In genomic region chr2:128782411-128783192, GRCh38 we compare ENCODE assay signal across 14 cellular contexts.
A peak's percentile ranks its signal among the peaks of the same experiment; 100 is the strongest.
DNase-seq lines count a peak whose midpoint lies in the region; ATAC-seq and TF ChIP-seq lines count a peak whose summit lies in the region.
"Had no signal": no experiment of that assay in that cellular context is flagged by ENCODE, and none has a peak within 500 bp of the region (broad histone marks: within the 10 kb centered on the region; RNA-seq: fewer than 3 reads in every experiment).

No MANE protein-coding gene starts in this region.

- no peak for TF ChIP-seq POLR2A in spleen (IDR thresholded peaks at IDR 0.05)

- intact Hi-C loops in activated T-helper 2 cell treated with anti-CD3 and anti-CD28 coated beads, Interferon-gamma antibody, Interleukin-2, Interleukin-4, amounts not matched to agents 10 μg/mL and 5 μg/mL and 100 μg/mL, durations not matched to agents 14 hours and 24 hours and 36 hours (cut with micrococcal nuclease) = no loop called here
- intact Hi-C loops in spleen (cut with DNase I; ENCODE audit: low total_unique reads) (no loop called here), PC-9 (cut with micrococcal nuclease; ENCODE audit: unreplicated experiment) (no loop called here)

- no peaks in the 10 kb centered on the region for H3K4me1 Mint-ChIP-seq in activated CD8-positive, alpha-beta memory T cell treated with anti-CD3 and anti-CD28 coated beads, Interleukin-2, amount 10 ng/mL, durations not matched to agents 7 days and 5 days
- no peaks in the 10 kb centered on the region for H3K4me1 Mint-ChIP-seq in activated T-helper 2 cell treated with anti-CD3 and anti-CD28 coated beads, Interferon-gamma antibody, Interleukin-2, Interleukin-4, amounts not matched to agents 10 μg/mL and 5 μg/mL and 100 μg/mL, durations not matched to agents 14 hours and 24 hours and 36 hours (ENCODE audit: low read depth)

- H3K4me1 ChIP-seq in lung (ENCODE audit: control insufficient read depth in 2 of 2, insufficient read depth in 2 of 2, low read length in 2 of 2) (peaks cover 0 to 3% of the 10 kb centered on the region in 2 donors), spleen (no peaks in the 10 kb centered on the region), PC-9 (replicated peaks; ENCODE audit: insufficient read depth) (no peaks in the 10 kb centered on the region)

- H3K36me3 Mint-ChIP-seq in activated CD8-positive, alpha-beta memory T cell treated with anti-CD3 and anti-CD28 coated beads, Interleukin-2, amount 10 ng/mL, durations not matched to agents 7 days and 5 days = no peaks in the 10 kb centered on the region
- H3K36me3 Mint-ChIP-seq in activated T-helper 2 cell treated with anti-CD3 and anti-CD28 coated beads, Interferon-gamma antibody, Interleukin-2, Interleukin-4, amounts not matched to agents 10 μg/mL and 5 μg/mL and 100 μg/mL, durations not matched to agents 14 hours and 24 hours and 36 hours (ENCODE audit: low read depth) = no peaks in the 10 kb centered on the region
- H3K36me3 Mint-ChIP-seq: IgD-negative memory B cell had no signal

- BruUV-seq in PC-9 (replicated peaks; lab: Mats Ljungman, UMichigan) = no TSS peak

- H3K4me3 Mint-ChIP-seq in activated CD8-positive, alpha-beta memory T cell treated with anti-CD3 and anti-CD28 coated beads, Interleukin-2, amount 10 ng/mL, durations not matched to agents 7 days and 5 days = no peak overlapping the region
- H3K4me3 Mint-ChIP-seq in activated T-helper 2 cell treated with anti-CD3 and anti-CD28 coated beads, Interferon-gamma antibody, Interleukin-2, Interleukin-4, amounts not matched to agents 10 μg/mL and 5 μg/mL and 100 μg/mL, durations not matched to agents 14 hours and 24 hours and 36 hours (ENCODE audit: low read depth) = no peak overlapping the region
- H3K4me3 Mint-ChIP-seq: IgD-negative memory B cell had no signal

- no peak for TF ChIP-seq CTCF in lung (IDR thresholded peaks at IDR 0.05; ENCODE audit: control extremely low read depth, extremely low read depth)
- no peak for TF ChIP-seq CTCF in spleen (IDR thresholded peaks at IDR 0.05 in 8 of 11, conservative IDR thresholded peaks at IDR 0.05 in 3 of 11)
- no peak for TF ChIP-seq CTCF in PC-9 (conservative IDR thresholded peaks at IDR 0.05)

- no peak overlapping the region for H3K4me2 ChIP-seq in PC-9

- H3K36me3 ChIP-seq in lung (ENCODE audit: control insufficient read depth in 2 of 2, insufficient read depth in 2 of 2, low read length in 2 of 2) (no peaks in the 10 kb centered on the region), spleen (no peaks in the 10 kb centered on the region), PC-9 (ENCODE audit: low read depth) (no peaks in the 10 kb centered on the region)

- no peaks in the 10 kb centered on the region for H3K27me3 Mint-ChIP-seq in activated CD8-positive, alpha-beta memory T cell treated with anti-CD3 and anti-CD28 coated beads, Interleukin-2, amount 10 ng/mL, durations not matched to agents 7 days and 5 days
- no peaks in the 10 kb centered on the region for H3K27me3 Mint-ChIP-seq in activated T-helper 2 cell treated with anti-CD3 and anti-CD28 coated beads, Interferon-gamma antibody, Interleukin-2, Interleukin-4, amounts not matched to agents 10 μg/mL and 5 μg/mL and 100 μg/mL, durations not matched to agents 14 hours and 24 hours and 36 hours (ENCODE audit: low read depth)

- POLR2A ChIA-PET in PC-9 (lab: Charles Lee; ENCODE audit: unreplicated experiment) = no interaction called here

- H3F3A ChIP-seq in PC-9 (ENCODE audit: insufficient read depth, low read depth) = no peaks in the 10 kb centered on the region

- no peaks in the 10 kb centered on the region for H3K79me2 ChIP-seq in PC-9 (ENCODE audit: low read depth)

- no peak overlapping the region for H3K4me3 ChIP-seq in lung
- no peak overlapping the region for H3K4me3 ChIP-seq in spleen
- no peak overlapping the region for H3K4me3 ChIP-seq in PC-9

- H3K27me3 ChIP-seq in lung (ENCODE audit: control insufficient read depth, insufficient read depth) (no peaks in the 10 kb centered on the region), spleen (replicated peaks in 1 of 7) (peaks cover 0 to 5% (median 0%) of the 10 kb centered on the region in 7 donors), PC-9 (ENCODE audit: insufficient read depth, low read depth) (peaks cover 91% of the 10 kb centered on the region)

- CTCF ChIA-PET in activated CD8-positive, alpha-beta memory T cell treated with anti-CD3 and anti-CD28 coated beads, Interleukin-2, amount 10 ng/mL, durations not matched to agents 7 days and 5 days (lab: Charles Lee) = no interaction called here
- CTCF ChIA-PET in PC-9 (lab: Charles Lee) = no interaction called here

- peak; percentile 12 for DNase-seq in activated CD8-positive, alpha-beta memory T cell treated with anti-CD3 and anti-CD28 coated beads, Interleukin-2, amount 50 U/mL, for 48 hours
- DNase-seq in activated CD8-positive, alpha-beta memory T cell treated with anti-CD3 and anti-CD28 coated beads, Interleukin-2, amount 10 ng/mL, durations not matched to agents 7 days and 5 days = no peak
- peak; percentile 2 for DNase-seq in activated T-helper 2 cell treated with anti-CD3 and anti-CD28 coated beads, Interferon-gamma antibody, Interleukin-2, Interleukin-4, amounts not matched to agents 10 μg/mL and 5 μg/mL and 100 μg/mL, durations not matched to agents 14 hours and 24 hours and 36 hours (ENCODE audit: low spot score)
- DNase-seq in lung (ENCODE audit: low spot score) = peak; percentile 19
- peak; percentile 65 for DNase-seq in spleen
- no peak for DNase-seq in PC-9
- no peak for DNase-seq in iPS-NIHi7 (ENCODE audit: extremely low spot score)
- no peak for DNase-seq in NCI-H524 treated with DMSO at 0.1 percent for 48 hours (lab: John Stamatoyannopoulos, UW)
- DNase-seq: Calu3, DMS79 treated with DMSO at 0.1 percent for 48 hours, NCI-H187 treated with DMSO at 0.1 percent for 48 hours, NCI-H2171 treated with DMSO at 0.1 percent for 48 hours, NCI-H82 had no signal

- H4K20me1 ChIP-seq in PC-9 (ENCODE audit: insufficient read depth) = no peaks in the 10 kb centered on the region

- no peak for ATAC-seq in activated CD8-positive, alpha-beta memory T cell treated with anti-CD3 and anti-CD28 coated beads, Interleukin-2, amount 10 ng/mL, durations not matched to agents 7 days and 5 days
- no peak for ATAC-seq in lung (ENCODE audit: insufficient read depth, low FRiP score)

- H3K9me3 Mint-ChIP-seq in activated CD8-positive, alpha-beta memory T cell treated with anti-CD3 and anti-CD28 coated beads, Interleukin-2, amount 10 ng/mL, durations not matched to agents 7 days and 5 days (ENCODE audit: low read depth) = no peaks in the 10 kb centered on the region
- H3K9me3 Mint-ChIP-seq in activated T-helper 2 cell treated with anti-CD3 and anti-CD28 coated beads, Interferon-gamma antibody, Interleukin-2, Interleukin-4, amounts not matched to agents 10 μg/mL and 5 μg/mL and 100 μg/mL, durations not matched to agents 14 hours and 24 hours and 36 hours = no peaks in the 10 kb centered on the region

- 86 to 87% methylated on average over 6 of the region's 6 CpGs for WGBS in lung, 2 donors
- WGBS in spleen, 5 donors = 72 to 88% (median 76%) methylated on average over 6 of the region's 6 CpGs

- H3K9me3 ChIP-seq in lung (ENCODE audit: control insufficient read depth in 2 of 2, insufficient read depth in 1 of 2, low read length in 1 of 2) (peaks cover 0 to 5% of the 10 kb centered on the region in 2 donors), spleen (no peaks in the 10 kb centered on the region), PC-9 (ENCODE audit: insufficient read depth, low read depth) (no peaks in the 10 kb centered on the region)

- H3K27ac ChIP-seq in lung (ENCODE audit: low read depth in 1 of 2, low read length in 1 of 2) = no peak overlapping the region
- H3K27ac ChIP-seq in spleen = no peak overlapping the region
- no peak overlapping the region for H3K27ac ChIP-seq in PC-9

- H3K9me2 ChIP-seq in PC-9 (ENCODE audit: insufficient read depth) = no peaks in the 10 kb centered on the region

- no peak overlapping the region for H3K27ac Mint-ChIP-seq in activated CD8-positive, alpha-beta memory T cell treated with anti-CD3 and anti-CD28 coated beads, Interleukin-2, amount 10 ng/mL, durations not matched to agents 7 days and 5 days
- no peak overlapping the region for H3K27ac Mint-ChIP-seq in activated T-helper 2 cell treated with anti-CD3 and anti-CD28 coated beads, Interferon-gamma antibody, Interleukin-2, Interleukin-4, amounts not matched to agents 10 μg/mL and 5 μg/mL and 100 μg/mL, durations not matched to agents 14 hours and 24 hours and 36 hours
- H3K27ac Mint-ChIP-seq: IgD-negative memory B cell had no signal

- H2AFZ ChIP-seq in PC-9 = no peak overlapping the region

Comparison
In these comparisons a context has a peak if more than half of its experiments do, and no peak if none do; other contexts are left out.
1. DNase-seq: peak in activated CD8-positive, alpha-beta memory T cell treated with anti-CD3 and anti-CD28 coated beads, Interleukin-2, amount 50 U/mL, for 48 hours (single experiment), activated T-helper 2 cell treated with anti-CD3 and anti-CD28 coated beads, Interferon-gamma antibody, Interleukin-2, Interleukin-4, amounts not matched to agents 10 μg/mL and 5 μg/mL and 100 μg/mL, durations not matched to agents 14 hours and 24 hours and 36 hours (single experiment), lung (single experiment) and spleen (single experiment); none in activated CD8-positive, alpha-beta memory T cell treated with anti-CD3 and anti-CD28 coated beads, Interleukin-2, amount 10 ng/mL, durations not matched to agents 7 days and 5 days (single experiment), PC-9 (0 of 2), iPS-NIHi7 (single experiment) and NCI-H524 treated with DMSO at 0.1 percent for 48 hours (single experiment).